Comparison of ENCODE assay signal across 30 cellular contexts in the genomic region with DNA sequence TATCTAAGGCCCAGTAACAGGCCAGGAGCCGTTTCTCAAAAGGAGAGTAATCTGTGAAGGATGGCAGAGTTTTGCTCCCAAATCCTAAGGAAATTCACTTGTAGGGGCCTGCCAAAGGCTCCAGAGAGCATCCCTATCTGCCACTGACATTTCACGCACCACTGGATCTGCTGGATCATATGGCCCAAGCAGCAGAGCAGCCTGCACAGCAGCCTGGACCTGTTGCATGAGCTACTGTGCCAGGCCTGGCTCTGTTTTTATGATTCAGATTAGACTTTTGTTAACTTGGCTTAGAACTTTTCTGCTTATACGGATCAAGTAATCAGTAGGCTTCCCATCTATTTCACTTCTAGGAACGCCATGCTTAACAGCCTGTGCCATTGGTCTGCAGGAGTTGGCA.
"Had no signal": no experiment of that assay in that cellular context is flagged by ENCODE, and none has a peak within 500 bp of the region (broad histone marks: within the 10 kb centered on the region; RNA-seq: fewer than 3 reads in every experiment).

No MANE protein-coding gene starts in this region.

- H3K36me3 ChIP-seq: neural progenitor cell, neutrophil, pancreas, prostate gland, right lobe of liver, spleen, suprapubic skin, tibial artery, transverse colon, upper lobe of right lung, uterus had no signal

- H3K4me3 ChIP-seq: neural progenitor cell, pancreas, prostate gland, right lobe of liver, skin epidermis, smooth muscle cell, spleen, suprapubic skin, testis, tibial artery, transverse colon, upper lobe of right lung, uterus had no signal

- H3K9ac ChIP-seq: neural progenitor cell had no signal

- H3K9me3 Mint-ChIP-seq: naive thymus-derived CD4-positive, alpha-beta T cell; natural killer cell; nephron; neural progenitor cell; stimulated activated memory B cell treated with anti-CD40 and anti-IgM and Interleukin-4, amounts not matched to agents 10 μg/mL and 1 μg/mL and 100 μg/mL, for 72 hours; stimulated activated naive CD8-positive, alpha-beta T cell treated with anti-CD3 and anti-CD28 coated beads, Interleukin-15, amount 100 ng/mL, for 72 hours; type B pancreatic cell had no signal

- H3K27me3 Mint-ChIP-seq: stimulated activated naive CD8-positive, alpha-beta T cell treated with anti-CD3 and anti-CD28 coated beads, Interleukin-15, amount 100 ng/mL, for 72 hours; type B pancreatic cell had no signal

- H3K27ac ChIP-seq: neural progenitor cell, neutrophil, pancreas, prostate gland, right lobe of liver, spleen, suprapubic skin, testis, tibial artery, transverse colon, upper lobe of right lung, uterus had no signal

- H3K4me1 ChIP-seq: neural progenitor cell, pancreas, prostate gland, right lobe of liver, spleen, testis, transverse colon, upper lobe of right lung, uterus had no signal

- H3K27ac Mint-ChIP-seq: naive thymus-derived CD4-positive, alpha-beta T cell; natural killer cell; nephron; neural progenitor cell; stimulated activated memory B cell treated with anti-CD40 and anti-IgM and Interleukin-4, amounts not matched to agents 10 μg/mL and 1 μg/mL and 100 μg/mL, for 72 hours; type B pancreatic cell had no signal

- H2AFZ ChIP-seq: neural progenitor cell had no signal

- ATAC-seq: naive thymus-derived CD4-positive, alpha-beta T cell; natural killer cell; pancreas; right cardiac atrium; right lobe of liver; stimulated activated memory B cell treated with anti-CD40 and anti-IgM and Interleukin-4, amounts not matched to agents 10 μg/mL and 1 μg/mL and 100 μg/mL, for 72 hours; stimulated activated naive CD8-positive, alpha-beta T cell treated with anti-CD3 and anti-CD28 coated beads, Interleukin-15, amount 100 ng/mL, for 72 hours; stimulated activated naive CD8-positive, alpha-beta T cell treated with anti-CD3 and anti-CD28 coated beads, Interleukin-15, Interleukin-2, amounts not matched to agents 100 U/mL and 50 U/mL, for 24 hours; upper lobe of right lung had no signal

- H3K4me1 Mint-ChIP-seq: naive thymus-derived CD4-positive, alpha-beta T cell; natural killer cell; nephron; neural progenitor cell; stimulated activated memory B cell treated with anti-CD40 and anti-IgM and Interleukin-4, amounts not matched to agents 10 μg/mL and 1 μg/mL and 100 μg/mL, for 72 hours; stimulated activated naive CD8-positive, alpha-beta T cell treated with anti-CD3 and anti-CD28 coated beads, Interleukin-15, amount 100 ng/mL, for 72 hours had no signal

- H3K27me3 ChIP-seq: neural progenitor cell, neutrophil, pancreas, right lobe of liver, spleen, suprapubic skin, testis, transverse colon, upper lobe of right lung, uterus had no signal

- H3K36me3 Mint-ChIP-seq: naive thymus-derived CD4-positive, alpha-beta T cell; natural killer cell; neural progenitor cell; stimulated activated memory B cell treated with anti-CD40 and anti-IgM and Interleukin-4, amounts not matched to agents 10 μg/mL and 1 μg/mL and 100 μg/mL, for 72 hours; type B pancreatic cell had no signal

- H3K4me3 Mint-ChIP-seq: naive thymus-derived CD4-positive, alpha-beta T cell; natural killer cell; nephron; neural progenitor cell; stimulated activated memory B cell treated with anti-CD40 and anti-IgM and Interleukin-4, amounts not matched to agents 10 μg/mL and 1 μg/mL and 100 μg/mL, for 72 hours; stimulated activated naive CD8-positive, alpha-beta T cell treated with anti-CD3 and anti-CD28 coated beads, Interleukin-15, amount 100 ng/mL, for 72 hours; type B pancreatic cell had no signal

- H3K9me3 ChIP-seq: neutrophil, pancreas, prostate gland, right lobe of liver, spleen, suprapubic skin, testis, tibial artery, transverse colon, upper lobe of right lung, uterus had no signal

- H3K4me2 ChIP-seq: neural progenitor cell, smooth muscle cell had no signal

- DNase-seq: naive thymus-derived CD4-positive, alpha-beta T cell; natural killer cell; nucleus accumbens; pancreas; right cardiac atrium; right lobe of liver; spleen; stimulated activated CD4-positive, alpha-beta T cell treated with anti-CD3 and anti-CD28 coated beads, Interleukin-12 subunit alpha, Interleukin-12 subunit beta, amount 100 ng/mL, for 4 hours; stimulated activated CD4-positive, alpha-beta T cell treated with anti-CD3 and anti-CD28 coated beads, Interleukin-1b, Interleukin-23, amount 100 ng/mL, for 48 hours; stimulated activated CD4-positive, alpha-beta T cell treated with anti-CD3 and anti-CD28 coated beads, Interleukin-4, amount 100 ng/mL, for 1 hour; stimulated activated CD4-positive, alpha-beta T cell treated with anti-CD3 and anti-CD28 coated beads, Interleukin-4, amount 100 ng/mL, for 4 hours; stimulated activated CD8-positive, alpha-beta memory T cell treated with anti-CD3 and anti-CD28 coated beads, Interleukin-4, amount 100 ng/mL, for 48 hours; stimulated activated naive CD4-positive, alpha-beta T cell; stimulated activated naive CD8-positive, alpha-beta T cell treated with anti-CD3 and anti-CD28 coated beads, Interleukin-15, amount 100 ng/mL, for 72 hours; stimulated activated naive CD8-positive, alpha-beta T cell treated with anti-CD3 and anti-CD28 coated beads, Interleukin-15, Interleukin-2, amounts not matched to agents 100 U/mL and 50 U/mL, for 24 hours; substantia nigra; testis; transverse colon; uterus had no signal
